11 cellular contexts compared by ENCODE assay signal in the genomic region with DNA sequence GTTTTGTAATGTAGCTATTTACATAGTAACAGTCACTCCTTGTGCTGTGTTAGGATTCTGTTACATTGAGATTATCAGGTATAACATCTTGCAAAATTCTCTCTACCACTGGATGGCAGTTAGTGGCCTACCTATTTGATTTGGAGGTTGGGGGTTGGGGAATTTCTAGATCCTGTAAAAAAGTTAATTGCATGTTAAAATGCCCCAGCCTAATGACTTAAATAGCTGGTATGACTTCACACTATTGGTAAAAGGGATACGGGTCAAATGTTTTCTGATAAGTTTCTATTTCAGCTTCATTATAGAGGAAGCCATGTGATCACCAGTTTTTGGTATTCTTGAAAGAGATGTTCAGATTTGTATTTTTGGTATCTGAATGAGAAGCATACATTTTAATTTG. TPM values are rescaled to one million over a fixed set of nuclear protein-coding genes. Genes with fewer than 3 reads are reported as not detected.
A peak's percentile ranks its signal among the peaks of the same experiment; 100 is the strongest.
DNase-seq lines count a peak whose midpoint lies in the region; ATAC-seq and TF ChIP-seq lines count a peak whose summit lies in the region.
"Had no signal": no experiment of that assay in that cellular context is flagged by ENCODE, and none has a peak within 500 bp of the region (broad histone marks: within the 10 kb centered on the region; RNA-seq: fewer than 3 reads in every experiment).

No MANE protein-coding gene starts in this region.

- TF ChIP-seq CTCF in GM12872 (IDR thresholded peaks at IDR 0.05; ENCODE audit: insufficient read depth, low read depth, low read length) (0 out of 3 replicates have a peak, but pooled peaks have one; percentile 17), hepatocyte (IDR thresholded peaks at IDR 0.05; ENCODE audit: poor library complexity) (peak; percentile 8)

- peak; percentile 96 for DNase-seq in OCI-M1 (lab: John Stamatoyannopoulos, UW)
- DNase-seq in hepatocyte (ENCODE audit: low spot score), result no peak
- DNase-seq in sciatic nerve (ENCODE audit: low spot score), result no peak
- DNase-seq in NCI-H1930 (lab: John Stamatoyannopoulos, UW), result no peak
- DNase-seq: activated gamma-delta T cell treated with Interleukin-2 at 50 U/mL for 16 hours, Calu3, colonic mucosa had no signal

- ATAC-seq in GM18502 (IDR thresholded peaks at IDR 0.05; ENCODE audit: poor library complexity, unreplicated experiment), result no peak
- no peak for ATAC-seq in GM18861 (IDR thresholded peaks at IDR 0.05; ENCODE audit: unreplicated experiment)
- no peak for ATAC-seq in sciatic nerve

- H3K4me3 ChIP-seq in BLaER1, result peak overlapping the region; percentile 99
- H3K4me3 ChIP-seq in hepatocyte, result no peak overlapping the region
- H3K4me3 ChIP-seq: colonic mucosa had no signal

- H3K4me2 ChIP-seq in BLaER1 (peak overlapping the region; percentile 94), hepatocyte (no peak overlapping the region)

- H3K36me3 ChIP-seq in BLaER1 (no peaks in the 10 kb centered on the region; the same call in 1 of the 2 replicates), hepatocyte (replicated peaks; ENCODE audit: insufficient read depth, low read depth) (no peaks in the 10 kb centered on the region)
- H3K36me3 ChIP-seq: colonic mucosa had no signal

- H3K27me3 ChIP-seq in BLaER1, result no peaks in the 10 kb centered on the region
- no peaks in the 10 kb centered on the region for H3K27me3 ChIP-seq in hepatocyte
- H3K27me3 ChIP-seq: colonic mucosa had no signal

- peaks cover 32% of the 10 kb centered on the region for H3K79me2 ChIP-seq in hepatocyte

- no peaks in the 10 kb centered on the region for H3K9me2 ChIP-seq in hepatocyte (replicated peaks; ENCODE audit: insufficient read depth)

- WGBS in hepatocyte (ENCODE audit: low lambda C conversion rate, missing lambda C conversion rate), result 81% methylated on average over 1 of the region's 1 CpG

- H4K20me1 ChIP-seq in BLaER1 (peaks cover 53% of the 10 kb centered on the region), hepatocyte (ENCODE audit: insufficient read depth, poor library complexity, severe bottlenecking) (no peaks in the 10 kb centered on the region)

- intact Hi-C loops in sciatic nerve (cut with DNase I), result no loop called here

- H3K9ac ChIP-seq in BLaER1, result 0 out of 2 replicates have a peak overlapping the region, but pooled peaks have one; percentile 7

- H3K4me1 ChIP-seq in BLaER1, result peaks cover 62% of the 10 kb centered on the region
- peaks cover 4% of the 10 kb centered on the region for H3K4me1 ChIP-seq in hepatocyte (ENCODE audit: insufficient read depth)
- H3K4me1 ChIP-seq: colonic mucosa had no signal

- H3K9me3 ChIP-seq in BLaER1 (no peaks in the 10 kb centered on the region), hepatocyte (ENCODE audit: low read depth) (no peaks in the 10 kb centered on the region)
- H3K9me3 ChIP-seq: colonic mucosa had no signal

- H3K27ac ChIP-seq in BLaER1 (0 out of 2 replicates have a peak overlapping the region, but pooled peaks have one; percentile 22), hepatocyte (no peak overlapping the region)
- H3K27ac ChIP-seq: colonic mucosa had no signal

- H2AFZ ChIP-seq in hepatocyte, result no peak overlapping the region

RNA-seq across cellular contexts. Expression of a gene that starts 2.8 kb away (rescaled TPM):
- total RNA-seq in hepatocyte, result 7.1 and 7.3 TPM in 2 replicates
- polyA plus RNA-seq in hepatocyte, result 1.5 and 2.8 TPM in 2 replicates
- 13.5 TPM for total RNA-seq in sciatic nerve
